ENCODE assay signal across 19 cellular contexts in the genomic region with DNA sequence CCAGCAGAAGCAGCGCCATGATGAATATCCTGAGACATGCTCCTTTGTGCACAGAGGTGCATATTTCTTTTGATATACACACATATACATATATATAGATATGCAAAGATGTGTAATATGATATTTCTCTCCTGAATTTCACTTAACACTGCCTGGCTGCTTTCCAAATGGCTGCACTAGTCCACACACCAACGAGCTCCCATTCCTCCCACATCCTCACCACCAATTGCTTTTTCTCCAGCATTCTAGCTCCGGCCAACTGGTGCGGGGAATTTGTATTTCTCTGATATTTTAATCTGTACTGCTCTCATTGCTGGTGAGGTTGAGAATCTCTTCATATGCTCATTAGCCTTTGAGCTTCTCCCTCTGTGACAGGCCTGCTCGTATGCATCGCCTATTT.
"Had no signal": no experiment of that assay in that cellular context is flagged by ENCODE, and none has a peak within 500 bp of the region (broad histone marks: within the 10 kb centered on the region; RNA-seq: fewer than 3 reads in every experiment).

No MANE protein-coding gene starts in this region.

- H3K9me3 ChIP-seq: heart left ventricle, lower lobe of right lung, upper lobe of left lung had no signal

- H3K4me1 Mint-ChIP-seq: activated B cell treated with CpG ODN at 0.5 μM for 24 hours; activated naive CD8-positive, alpha-beta T cell treated with anti-CD3 and anti-CD28 coated beads, Interleukin-2, amount 10 ng/mL, durations not matched to agents 7 days and 5 days; naive B cell had no signal

- H3K4me2 ChIP-seq: neural progenitor cell had no signal

- ATAC-seq: activated CD4-positive, alpha-beta T cell treated with anti-CD3 and anti-CD28 coated beads for 36 hours; heart left ventricle; left lobe of liver; lower lobe of right lung; stimulated activated naive CD8-positive, alpha-beta T cell treated with anti-CD3 and anti-CD28 coated beads, Interleukin-15, Interleukin-2, amounts not matched to agents 100 U/mL and 50 U/mL, for 24 hours had no signal

- H3K4me3 ChIP-seq: heart left ventricle, lower lobe of right lung, neural progenitor cell, upper lobe of left lung had no signal

- H3K27me3 Mint-ChIP-seq: activated CD4-positive, alpha-beta T cell treated with anti-CD3 and anti-CD28 coated beads for 36 hours had no signal

- H3K4me1 ChIP-seq: lower lobe of right lung, neural progenitor cell had no signal

- H3K9ac ChIP-seq: neural progenitor cell had no signal

- H3K27me3 ChIP-seq: heart left ventricle, neural progenitor cell, upper lobe of left lung had no signal

- DNase-seq: activated B cell treated with CpG ODN at 0.5 μM for 24 hours; activated CD4-positive, alpha-beta T cell treated with anti-CD3 and anti-CD28 coated beads for 36 hours; activated CD4-positive, alpha-beta T cell treated with anti-CD3 and anti-CD28 coated beads, Interleukin-2, amount 50 U/mL, for 4 hours; activated CD8-positive, alpha-beta memory T cell treated with anti-CD3 and anti-CD28 coated beads, Interleukin-2, amount 50 U/mL, for 48 hours; activated naive CD4-positive, alpha-beta T cell treated with anti-CD3 and anti-CD28 coated beads for 36 hours; activated naive CD8-positive, alpha-beta T cell treated with anti-CD3 and anti-CD28 coated beads, Interleukin-2, amount 10 ng/mL, durations not matched to agents 7 days and 5 days; activated T-cell treated with anti-CD3 and anti-CD28 coated beads, Interleukin-2, amount 50 U/mL, for 48 hours; amniotic stem cell; heart left ventricle; lower lobe of right lung; mesendoderm; naive B cell; retina; stimulated activated CD4-positive, alpha-beta T cell treated with anti-CD3 and anti-CD28 coated beads, Interleukin-4, amount 100 ng/mL, for 24 hours; stimulated activated naive CD8-positive, alpha-beta T cell treated with anti-CD3 and anti-CD28 coated beads, Interleukin-15, Interleukin-2, amounts not matched to agents 100 U/mL and 50 U/mL, for 24 hours; upper lobe of left lung had no signal

- H3K9me3 Mint-ChIP-seq: activated B cell treated with CpG ODN at 0.5 μM for 24 hours; activated naive CD4-positive, alpha-beta T cell treated with anti-CD3 and anti-CD28 coated beads for 36 hours; activated naive CD8-positive, alpha-beta T cell treated with anti-CD3 and anti-CD28 coated beads, Interleukin-2, amount 10 ng/mL, durations not matched to agents 7 days and 5 days; neural progenitor cell; T-helper 1 cell treated with Interleukin-12 subunit alpha and Interleukin-12 subunit beta and Interleukin-4 antibody, amounts not matched to agents 30 μg/mL and 1 μg/mL, for 36 hours had no signal

- H3K36me3 Mint-ChIP-seq: activated naive CD8-positive, alpha-beta T cell treated with anti-CD3 and anti-CD28 coated beads, Interleukin-2, amount 10 ng/mL, durations not matched to agents 7 days and 5 days; naive B cell; neural progenitor cell had no signal

- H2AFZ ChIP-seq: neural progenitor cell had no signal

- H3K4me3 Mint-ChIP-seq: activated B cell treated with CpG ODN at 0.5 μM for 24 hours; activated CD4-positive, alpha-beta T cell treated with anti-CD3 and anti-CD28 coated beads for 36 hours; activated naive CD4-positive, alpha-beta T cell treated with anti-CD3 and anti-CD28 coated beads for 36 hours; activated naive CD8-positive, alpha-beta T cell treated with anti-CD3 and anti-CD28 coated beads, Interleukin-2, amount 10 ng/mL, durations not matched to agents 7 days and 5 days; neural progenitor cell; T-helper 1 cell treated with Interleukin-12 subunit alpha and Interleukin-12 subunit beta and Interleukin-4 antibody, amounts not matched to agents 30 μg/mL and 1 μg/mL, for 36 hours had no signal

- H3K27ac ChIP-seq: heart left ventricle, lower lobe of right lung, neural progenitor cell, upper lobe of left lung had no signal

- H3K36me3 ChIP-seq: heart left ventricle, lower lobe of right lung, neural progenitor cell, upper lobe of left lung had no signal
